Comparison of ENCODE assay signal across 8 cellular contexts in genomic region chr19:35644206-35644986, GRCh38. TPM values are rescaled to one million over a fixed set of nuclear protein-coding genes. Genes with fewer than 3 reads are reported as not detected.
A peak's percentile ranks its signal among the peaks of the same experiment; 100 is the strongest.
DNase-seq lines count a peak whose midpoint lies in the region; ATAC-seq and TF ChIP-seq lines count a peak whose summit lies in the region.

No MANE protein-coding gene starts in this region.

- in situ Hi-C loops in GM13976 (cut with MboI; ENCODE audit: low sequenced_read_pairs, unreplicated experiment): no loop called here

- peaks cover 40% of the 10 kb centered on the region for H3K4me1 Mint-ChIP-seq in T-helper 2 cell treated with Interferon-gamma antibody and Interleukin-4, amounts not matched to agents 5 μg/mL and 100 μg/mL, for 36 hours (ENCODE audit: low read depth)

- no peaks in the 10 kb centered on the region for H3K36me3 ChIP-seq in ascending aorta
- no peaks in the 10 kb centered on the region for H3K36me3 ChIP-seq in rectal smooth muscle tissue (ENCODE audit: control insufficient read depth, insufficient read depth, low read length)
- H3K36me3 ChIP-seq in aorta (ENCODE audit: control insufficient read depth in 1 of 2, insufficient read depth in 2 of 2, low read length in 1 of 2): no peaks in the 10 kb centered on the region

- no peaks in the 10 kb centered on the region for H3K9me3 Mint-ChIP-seq in T-helper 2 cell treated with Interferon-gamma antibody and Interleukin-4, amounts not matched to agents 5 μg/mL and 100 μg/mL, for 36 hours

- H3K36me3 Mint-ChIP-seq in T-helper 2 cell treated with Interferon-gamma antibody and Interleukin-4, amounts not matched to agents 5 μg/mL and 100 μg/mL, for 36 hours (ENCODE audit: low read depth): peaks cover 4% of the 10 kb centered on the region

- peak overlapping the region; percentile 8 for H3K9ac ChIP-seq in rectal smooth muscle tissue (ENCODE audit: low read length)

- H3K27me3 ChIP-seq in ascending aorta (no peaks in the 10 kb centered on the region), rectal smooth muscle tissue (ENCODE audit: control insufficient read depth, insufficient read depth, low read length) (no peaks in the 10 kb centered on the region), aorta (ENCODE audit: control insufficient read depth in 1 of 2, insufficient read depth in 2 of 2, low read length in 1 of 2) (no peaks in the 10 kb centered on the region)

- H3K27me3 Mint-ChIP-seq in T-helper 2 cell treated with Interferon-gamma antibody and Interleukin-4, amounts not matched to agents 5 μg/mL and 100 μg/mL, for 36 hours (ENCODE audit: low read depth): no peaks in the 10 kb centered on the region

- peak; percentile 98 for DNase-seq in GM13976 (ENCODE audit: low spot score)
- DNase-seq in NCI-H187 (lab: John Stamatoyannopoulos, UW): peak; percentile 86 to 98
- DNase-seq in T-helper 2 cell treated with Interferon-gamma antibody and Interleukin-4, amounts not matched to agents 5 μg/mL and 100 μg/mL, for 36 hours (ENCODE audit: low spot score): peak; percentile 95
- DNase-seq in ascending aorta (ENCODE audit: low spot score in 2 of 2): peak; percentile 91 to 98
- DNase-seq in hepatic stellate cell (ENCODE audit: low spot score): peak; percentile 97
- DNase-seq in aorta: peak; percentile 98

- peak overlapping the region; percentile 78 for H3K4me3 Mint-ChIP-seq in T-helper 2 cell treated with Interferon-gamma antibody and Interleukin-4, amounts not matched to agents 5 μg/mL and 100 μg/mL, for 36 hours

- peak overlapping the region; percentile 89 for H3K27ac Mint-ChIP-seq in T-helper 2 cell treated with Interferon-gamma antibody and Interleukin-4, amounts not matched to agents 5 μg/mL and 100 μg/mL, for 36 hours

- ATAC-seq in HG02870 (IDR thresholded peaks at IDR 0.05; ENCODE audit: unreplicated experiment): peak; percentile 68
- ATAC-seq in aorta (ENCODE audit: low FRiP score): peak; percentile 95

- peaks cover 0 to 27% of the 10 kb centered on the region in 2 donors for H3K4me1 ChIP-seq in ascending aorta
- H3K4me1 ChIP-seq in rectal smooth muscle tissue (ENCODE audit: control insufficient read depth, insufficient read depth, low read length): peaks cover 9% of the 10 kb centered on the region
- H3K4me1 ChIP-seq in aorta (ENCODE audit: control insufficient read depth in 1 of 2, insufficient read depth in 2 of 2, low read length in 2 of 2): no peaks in the 10 kb centered on the region

- intact Hi-C loops in ascending aorta (cut with DNase I): loop anchor here (1.0 to 10.0 kb wide), 10 partner anchors 32 to 970 kb away; partner anchors contain the start of genes ALKBH6, HAUS5, HSPB6 and IGFLR1
- intact Hi-C loops in aorta (cut with DNase I): no loop called here

- no peaks in the 10 kb centered on the region for H3K9me3 ChIP-seq in ascending aorta
- no peaks in the 10 kb centered on the region for H3K9me3 ChIP-seq in aorta (ENCODE audit: control insufficient read depth, low read length)

- H3K4me3 ChIP-seq in ascending aorta (peak overlapping the region; percentile 68 to 72), rectal smooth muscle tissue (ENCODE audit: low read length) (peak overlapping the region; percentile 73), aorta (ENCODE audit: low read length in 2 of 2) (peak overlapping the region; percentile 32 to 74)

- TF ChIP-seq CTCF in GM13976 (IDR thresholded peaks at IDR 0.05; ENCODE audit: borderline replicate concordance, control extremely low read depth, extremely low read depth, insufficient read depth, missing control alignments): no peak
- TF ChIP-seq CTCF in ascending aorta (IDR thresholded peaks at IDR 0.05): no peak

- peak overlapping the region; percentile 85 to 91 for H3K27ac ChIP-seq in ascending aorta
- H3K27ac ChIP-seq in rectal smooth muscle tissue (ENCODE audit: low read depth, low read length): peak overlapping the region; percentile 73
- peak overlapping the region; percentile 2 to 96 for H3K27ac ChIP-seq in aorta (ENCODE audit: low read depth in 1 of 2, low read length in 2 of 2)

- 1% methylated on average over 60 of the region's 60 CpGs for WGBS in aorta, 2 donors

RNA-seq across cellular contexts. Expression of gene ETV2, which starts 2.9 kb away (rescaled TPM):
- total RNA-seq in ascending aorta (4.8 TPM), aorta (1 to 10 TPM in 1 of 2 donors, under 1 TPM in 1; 0.62 to 1.2 TPM)
- 1 to 10 TPM in 1 of 2 donors, under 1 TPM in 1; 0.46 to 1.9 TPM for polyA plus RNA-seq in aorta

RNA-seq across cellular contexts. Expression of gene COX6B1, which starts 3.7 kb away (rescaled TPM):
- total RNA-seq in ascending aorta: 301 TPM
- 100 to 1,000 TPM; 196 to 216 TPM for total RNA-seq in aorta
- polyA plus RNA-seq in aorta: 100 to 1,000 TPM; 502 to 730 TPM

RNA-seq across cellular contexts. Expression of gene RBM42, which starts 15.6 kb away (rescaled TPM):
- total RNA-seq in ascending aorta (69.0 TPM), aorta (10 to 100 TPM; 53.7 to 62.0 TPM)
- polyA plus RNA-seq in aorta: 10 to 100 TPM; 41.8 to 66.8 TPM

RNA-seq across cellular contexts. Expression of gene UPK1A, which starts 21.9 kb away (rescaled TPM):
- total RNA-seq in ascending aorta: not detected
- total RNA-seq in aorta: not detected
- polyA plus RNA-seq in aorta: 1 to 10 TPM in 1 of 2 donors, under 1 TPM in 1; 0.54 to 1.5 TPM

RNA-seq across cellular contexts. Expression of gene HAUS5, which starts 31.9 kb away (rescaled TPM):
- total RNA-seq in ascending aorta (1.9 TPM), aorta (10 to 100 TPM in 1 of 2 donors, 1 to 10 TPM in 1; 5.3 to 10.5 TPM)
- polyA plus RNA-seq in aorta: 10 to 100 TPM in 1 of 2 donors, 1 to 10 TPM in 1; 2.9 to 17.5 TPM

Comparison
In these comparisons a context has a peak if more than half of its experiments do, and no peak if none do; other contexts are left out.
1. Peak in every context shown above with its lines: DNase-seq, ATAC-seq, H3K4me3 ChIP-seq and H3K27ac ChIP-seq.